ENCODE assay signal across 24 cellular contexts in the genomic region with DNA sequence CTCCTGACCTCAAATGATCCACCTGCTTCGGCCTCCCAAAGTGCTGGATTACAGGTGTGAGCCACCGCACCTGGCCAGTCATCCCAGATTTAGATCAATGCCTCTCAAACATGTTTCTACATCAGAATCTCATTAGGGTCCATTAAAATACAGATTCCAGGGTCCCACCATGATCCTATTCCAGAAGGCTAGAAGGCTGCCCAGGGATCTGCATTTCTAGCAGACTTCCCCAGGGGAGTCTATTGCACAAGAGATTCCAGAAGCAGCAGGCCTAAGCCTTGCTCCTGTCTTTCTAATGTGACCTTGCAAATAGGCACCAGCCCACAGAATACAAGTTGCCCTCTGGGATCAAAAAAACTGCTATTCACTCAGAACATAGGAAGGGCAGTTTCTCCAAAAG.
DNase-seq lines count a peak whose midpoint lies in the region; ATAC-seq, FAIRE-seq and TF ChIP-seq lines count a peak whose summit lies in the region.
"Had no signal": no experiment of that assay in that cellular context is flagged by ENCODE, and none has a peak within 500 bp of the region (broad histone marks: within the 10 kb centered on the region; RNA-seq: fewer than 3 reads in every experiment).

No MANE protein-coding gene starts in this region.

- H3K36me3 ChIP-seq in HepG2 (replicated peaks in 1 of 2; ENCODE audit: control insufficient read depth in 1 of 2, insufficient read depth in 2 of 2, low read length in 2 of 2), result peaks cover 28 to 46% of the 10 kb centered on the region in 2 experiments
- H3K36me3 ChIP-seq in right lobe of liver, result peaks cover 0 to 51% (median 17%) of the 10 kb centered on the region in 4 donors
- H3K36me3 ChIP-seq in GM12878 (ENCODE audit: control insufficient read depth in 2 of 2, insufficient read depth in 2 of 2, low read length in 1 of 2), result peaks cover 20 to 38% of the 10 kb centered on the region in 2 experiments
- H3K36me3 ChIP-seq in neuronal stem cell (replicated peaks in 1 of 2; ENCODE audit: control insufficient read depth in 2 of 2, insufficient read depth in 2 of 2, low read length in 2 of 2), result peaks cover 3 to 23% of the 10 kb centered on the region in 2 donors

- H3K27ac ChIP-seq in HepG2 (ENCODE audit: extremely low read length, insufficient read depth, low read length) (no peak overlapping the region), right lobe of liver (no peak overlapping the region), GM12878 (ENCODE audit: control insufficient read depth, insufficient read depth) (no peak overlapping the region), neuronal stem cell (replicated peaks; ENCODE audit: low read length) (no peak overlapping the region), right cardiac atrium (ENCODE audit: low read length) (no peak overlapping the region)

- H3K27me3 Mint-ChIP-seq in progenitor cell of endocrine pancreas, result no peaks in the 10 kb centered on the region

- WGBS in HepG2 (ENCODE audit: low lambda C conversion rate), result 97% methylated on average over 2 of the region's 2 CpGs
- 100% methylated on average over 2 of the region's 2 CpGs for WGBS in right lobe of liver (ENCODE audit: insufficient coverage, low coverage, low lambda C conversion rate, missing lambda C conversion rate)
- 100% methylated on average over 2 of the region's 2 CpGs for WGBS in GM12878 (ENCODE audit: insufficient coverage, insufficient replicate concordance, low lambda C conversion rate, missing lambda C conversion rate)
- no CpG with 5 or more reads among the region's 2 CpGs for WGBS in neuronal stem cell (ENCODE audit: extremely low coverage in 2 of 2, insufficient read length in 2 of 2, insufficient replicate concordance in 1 of 2), 2 donors
- WGBS in right cardiac atrium, result 96% methylated on average over 2 of the region's 2 CpGs

- DNase-seq in HepG2 (ENCODE audit: low spot score) (no peak), right lobe of liver (no peak), NB4 (ENCODE audit: low read depth) (peak; percentile 52), GM12878 (ENCODE audit: low read depth, low spot score) (no peak), progenitor cell of endocrine pancreas (ENCODE audit: low spot score, unreplicated experiment) (no peak), neuronal stem cell (ENCODE audit: low spot score) (no peak), DMS153 (lab: John Stamatoyannopoulos, UW) (no peak), right cardiac atrium (no peak)
- DNase-seq: CD4-positive, CD25-positive, alpha-beta regulatory T cell; H9; HFFc6; KG1; NCI-H1092 treated with DMSO at 0.1 percent for 48 hours; NCI-H1436; NCI-H187; NCI-H2081 treated with DMSO at 0.1 percent for 48 hours; NCI-H2171; NCI-H345; NCI-H510A treated with DMSO at 0.1 percent for 48 hours; NCI-H748 treated with DMSO at 0.1 percent for 48 hours; NK-92 treated with Interleukin-12 subunit alpha and Interleukin-12 subunit beta, amount 100 ng/mL, for 24 hours; RPMI8226; SHP77 had no signal

- no peak overlapping the region for H3K23ac ChIP-seq in neuronal stem cell (ENCODE audit: low read depth, low read length, poor library complexity)

- SMC1A ChIA-PET in GM12878 (lab: Charles Lee; ENCODE audit: uncharacterized antibody, unreplicated experiment), result interaction anchor here (1.0 to 1.2 kb wide), 2 partner anchors 8 to 10 kb away, joined by 3 to 4 read pairs; no protein-coding TSS in a partner anchor

- H3K4me2 ChIP-seq in HepG2 (ENCODE audit: low read depth, low read length) (no peak overlapping the region), GM12878 (ENCODE audit: control insufficient read depth, insufficient read depth) (no peak overlapping the region), neuronal stem cell (ENCODE audit: insufficient read depth, low read length, poor library complexity, severe bottlenecking) (no peak overlapping the region)

- ATAC-seq in HepG2, result no peak
- no peak for ATAC-seq in right lobe of liver
- no peak for ATAC-seq in GM12878
- no peak for ATAC-seq in right cardiac atrium

- H2BK120ac ChIP-seq in neuronal stem cell (ENCODE audit: low read depth, low read length), result no peak overlapping the region

- H3K27me3 ChIP-seq in HepG2 (ENCODE audit: control insufficient read depth in 1 of 2, insufficient read depth in 2 of 2, low read length in 2 of 2) (no peaks in the 10 kb centered on the region), right lobe of liver (no peaks in the 10 kb centered on the region), GM12878 (replicated peaks in 1 of 2; ENCODE audit: control insufficient read depth in 2 of 2, insufficient read depth in 2 of 2, low read length in 1 of 2) (no peaks in the 10 kb centered on the region), neuronal stem cell (ENCODE audit: control insufficient read depth in 3 of 3, insufficient read depth in 3 of 3, low read depth in 1 of 3, low read length in 3 of 3) (no peaks in the 10 kb centered on the region), right cardiac atrium (ENCODE audit: control insufficient read depth, insufficient read depth) (no peaks in the 10 kb centered on the region)

- H3K9me3 ChIP-seq in HepG2 (ENCODE audit: low read length) (no peaks in the 10 kb centered on the region), right lobe of liver (no peaks in the 10 kb centered on the region), GM12878 (replicated peaks; ENCODE audit: control insufficient read depth, insufficient read depth, low read length) (no peaks in the 10 kb centered on the region; the same call in 2 of the 3 replicates), neuronal stem cell (replicated peaks in 1 of 2; ENCODE audit: control insufficient read depth in 2 of 2, insufficient read depth in 1 of 2, low read depth in 1 of 2, low read length in 2 of 2) (no peaks in the 10 kb centered on the region), right cardiac atrium (ENCODE audit: control insufficient read depth, low read length) (no peaks in the 10 kb centered on the region)

- in situ Hi-C loops in HepG2 (cut with HindIII; ENCODE audit: extremely low pct_ligation_motif_present, low pct_unique_long_range_greater_than_20kb), result no loop called here
- in situ Hi-C loops in GM12878 (cut with MboI), result no loop called here

- H3K27ac Mint-ChIP-seq in progenitor cell of endocrine pancreas, result peak overlapping the region; percentile 33
- H3K27ac Mint-ChIP-seq: HFFc6 had no signal

- BruUV-seq in HepG2 (replicated peaks; lab: Mats Ljungman, UMichigan), result no TSS peak
- BruUV-seq in GM12878 (replicated peaks; lab: Mats Ljungman, UMichigan), result TSS peak; percentile 3

- H3K4ac ChIP-seq in neuronal stem cell (ENCODE audit: low read length), result no peak overlapping the region

- H4K20me1 ChIP-seq in HepG2 (ENCODE audit: insufficient read depth, low read length) (no peaks in the 10 kb centered on the region), GM12878 (ENCODE audit: control insufficient read depth, insufficient read depth) (no peaks in the 10 kb centered on the region)

- TF ChIP-seq EP300 in HepG2 (IDR thresholded peaks at IDR 0.05; ENCODE audit: low read depth in 2 of 2, low read length in 2 of 2) (no peak), HepG2 (CRISPR knock-in tag; IDR thresholded peaks at IDR 0.05; ENCODE audit: borderline replicate concordance) (no peak), GM12878 (IDR thresholded peaks at IDR 0.05; ENCODE audit: borderline replicate concordance in 1 of 2, control insufficient read depth in 1 of 2, low read depth in 2 of 2, low read length in 2 of 2) (no peak)

- H3K4me3 ChIP-seq in HepG2 (replicated peaks in 1 of 3; ENCODE audit: insufficient read depth in 1 of 3, low read depth in 2 of 3, low read length in 3 of 3), result no peak overlapping the region
- no peak overlapping the region for H3K4me3 ChIP-seq in right lobe of liver
- no peak overlapping the region for H3K4me3 ChIP-seq in NB4 (ENCODE audit: low read depth, low read length)
- no peak overlapping the region for H3K4me3 ChIP-seq in GM12878
- H3K4me3 ChIP-seq in neuronal stem cell (ENCODE audit: low read length in 2 of 2), result no peak overlapping the region
- H3K4me3 ChIP-seq in right cardiac atrium (ENCODE audit: low read length), result no peak overlapping the region

- H3K9ac ChIP-seq in HepG2 (ENCODE audit: insufficient read depth, low read depth, low read length) (no peak overlapping the region), GM12878 (ENCODE audit: control insufficient read depth, insufficient read depth, low read length) (no peak overlapping the region), neuronal stem cell (ENCODE audit: low read depth, low read length, poor library complexity) (no peak overlapping the region)

- TF ChIP-seq CTCF in HepG2 (CRISPR knock-in tag; IDR thresholded peaks at IDR 0.05), result no peak
- TF ChIP-seq CTCF in right lobe of liver (IDR thresholded peaks at IDR 0.05), result no peak
- no peak for TF ChIP-seq CTCF in NB4 (IDR thresholded peaks at IDR 0.05; ENCODE audit: low read depth, low read length)
- TF ChIP-seq CTCF in GM12878 (IDR thresholded peaks at IDR 0.05 in 2 of 3, conservative IDR thresholded peaks at IDR 0.05 in 1 of 3; ENCODE audit: control insufficient read depth in 2 of 3, extremely low read depth in 1 of 3, insufficient read depth in 1 of 3, low read depth in 3 of 3, low read length in 3 of 3), result no peak
- TF ChIP-seq CTCF in progenitor cell of endocrine pancreas (IDR thresholded peaks at IDR 0.05; ENCODE audit: unreplicated experiment), result no peak

- TF ChIP-seq RAD21 in HepG2 (CRISPR knock-in tag; IDR thresholded peaks at IDR 0.05) (no peak), GM12878 (IDR thresholded peaks at IDR 0.05; ENCODE audit: insufficient read depth, low read depth, low read length) (no peak)

- no peak overlapping the region for H2BK15ac ChIP-seq in neuronal stem cell (ENCODE audit: low read length)

- H3K9me3 Mint-ChIP-seq in progenitor cell of endocrine pancreas (ENCODE audit: low read depth), result no peaks in the 10 kb centered on the region
- H3K9me3 Mint-ChIP-seq: H9, HFFc6 had no signal

- TF ChIP-seq POLR2A in HepG2 (IDR thresholded peaks at IDR 0.05; ENCODE audit: insufficient read depth in 1 of 2, low read depth in 2 of 2, low read length in 2 of 2) (no peak), right lobe of liver (IDR thresholded peaks at IDR 0.05) (no peak), NB4 (IDR thresholded peaks at IDR 0.05; ENCODE audit: extremely low read depth, insufficient read length) (no peak), GM12878 (IDR thresholded peaks at IDR 0.05; ENCODE audit: low read depth, low read length) (no peak)

- H4K91ac ChIP-seq in neuronal stem cell (ENCODE audit: low read depth, low read length, poor library complexity), result no peak overlapping the region

- peaks cover 6% of the 10 kb centered on the region for H3K4me1 Mint-ChIP-seq in progenitor cell of endocrine pancreas (ENCODE audit: low read depth)

- H2AFZ ChIP-seq in HepG2 (ENCODE audit: low read length) (no peak overlapping the region), GM12878 (ENCODE audit: control insufficient read depth, low read depth, low read length) (no peak overlapping the region), neuronal stem cell (ENCODE audit: low read length) (no peak overlapping the region)

- H3K4me1 ChIP-seq in HepG2 (ENCODE audit: insufficient read depth, low read length), result peaks cover 30% of the 10 kb centered on the region
- H3K4me1 ChIP-seq in right lobe of liver, result peaks cover 0 to 13% (median 6%) of the 10 kb centered on the region in 4 donors
- H3K4me1 ChIP-seq in GM12878 (ENCODE audit: control insufficient read depth, insufficient read depth, low read length), result peaks cover 26% of the 10 kb centered on the region
- peaks cover 3 to 5% of the 10 kb centered on the region in 2 donors for H3K4me1 ChIP-seq in neuronal stem cell (ENCODE audit: control insufficient read depth in 2 of 2, insufficient read depth in 1 of 2, low read depth in 1 of 2, low read length in 2 of 2)
- H3K4me1 ChIP-seq in right cardiac atrium (ENCODE audit: control insufficient read depth, insufficient read depth, low read length), result no peaks in the 10 kb centered on the region

- no peak overlapping the region for H2BK12ac ChIP-seq in neuronal stem cell (ENCODE audit: low read length)

- H3K79me2 ChIP-seq in HepG2 (ENCODE audit: insufficient read depth, low read length) (no peaks in the 10 kb centered on the region), GM12878 (ENCODE audit: control insufficient read depth, insufficient read depth, low read length) (no peaks in the 10 kb centered on the region)

- no peak overlapping the region for H2AK5ac ChIP-seq in neuronal stem cell (ENCODE audit: low read depth, low read length)

- POLR2A ChIA-PET in HepG2 (lab: Yijun Ruan, JAX), result no interaction called here
- POLR2A ChIA-PET in GM12878 (lab: Charles Lee), result no interaction called here

- H3K18ac ChIP-seq in neuronal stem cell (ENCODE audit: low read length), result no peak overlapping the region

- H3K36me3 Mint-ChIP-seq in progenitor cell of endocrine pancreas (ENCODE audit: insufficient read depth), result peaks cover 2% of the 10 kb centered on the region
- H3K36me3 Mint-ChIP-seq: CD4-positive, CD25-positive, alpha-beta regulatory T cell had no signal

- H3K79me1 ChIP-seq in neuronal stem cell (ENCODE audit: low read depth, low read length), result peaks cover 2% of the 10 kb centered on the region

- H3K14ac ChIP-seq in neuronal stem cell (ENCODE audit: low read length), result no peak overlapping the region

- CTCF ChIA-PET in HepG2 (lab: Yijun Ruan, JAX; ENCODE audit: low intra/inter-chr PET ratio, low total read pairs) (no interaction called here), GM12878 (lab: Yijun Ruan, JAX) (no interaction called here)

- intact Hi-C loops in HepG2 (cut with micrococcal nuclease; ENCODE audit: unreplicated experiment), result no loop called here
- intact Hi-C loops in right lobe of liver (cut with DNase I), result loop anchor here in 1 of 2 donors (10.0 kb wide), 1 partner anchor 113 kb away; no protein-coding TSS in a partner anchor
- intact Hi-C loops in GM12878 (cut with micrococcal nuclease; ENCODE audit: unreplicated experiment), result no loop called here
- intact Hi-C loops in right cardiac atrium (cut with DNase I), result loop anchor here in 1 of 4 donors (10.0 kb wide), 1 partner anchor 123 kb away; no protein-coding TSS in a partner anchor

- no peak for FAIRE-seq in HepG2 (lab: Jason Lieb, UNC)
- FAIRE-seq in GM12878 (lab: Jason Lieb, UNC), result no peak
- FAIRE-seq: HTR-8/SVneo had no signal

- RAD21 ChIA-PET in GM12878 (lab: Charles Lee; ENCODE audit: unreplicated experiment), result interaction anchor here (1.3 kb wide), 1 partner anchor 125 kb away, joined by 4 read pairs; no protein-coding TSS in a partner anchor

- no peak overlapping the region for H4K8ac ChIP-seq in neuronal stem cell (ENCODE audit: low read depth, low read length)

- no peak overlapping the region for H2BK5ac ChIP-seq in neuronal stem cell (ENCODE audit: low read length)

- H3K4me3 Mint-ChIP-seq in progenitor cell of endocrine pancreas (ENCODE audit: low read depth), result no peak overlapping the region
- H3K4me3 Mint-ChIP-seq: CD4-positive, CD25-positive, alpha-beta regulatory T cell; H9; HFFc6 had no signal

Comparison
In these comparisons a context has a peak if more than half of its experiments do, and no peak if none do; other contexts are left out.
1. Of the 75 proteins assayed by ChIP-seq in both HepG2 and GM12878: peak only in HepG2: CEBPB; only in GM12878: none; in both: none; in neither: 74.